2 cellular contexts compared by ENCODE assay signal in the genomic region with DNA sequence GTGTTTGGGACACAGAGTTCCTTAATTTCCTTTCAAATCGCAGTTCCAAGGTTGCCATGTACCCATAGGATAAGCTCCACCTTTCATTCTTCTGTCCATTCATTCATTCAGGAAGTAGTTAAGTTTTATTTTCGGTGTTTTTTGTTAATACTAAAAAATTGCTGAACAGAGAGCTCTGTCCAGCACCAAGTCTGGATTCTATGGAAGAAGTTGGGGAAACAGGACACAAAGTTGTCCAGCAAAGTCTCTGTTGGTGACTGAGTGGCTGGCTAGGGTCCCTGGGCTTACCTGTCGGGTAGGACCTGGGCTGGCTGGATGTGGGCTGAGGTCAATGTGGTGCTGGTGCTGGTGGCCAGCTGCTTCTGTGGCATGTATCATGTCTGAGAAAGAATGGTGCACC.
TF ChIP-seq lines count a peak whose summit lies in the region.

No MANE protein-coding gene starts in this region.

TF ChIP-seq in SK-N-SH, 30 proteins besides CTCF, POLR2A, EP300 and RAD21:
- TF ChIP-seq, protein P1, sequence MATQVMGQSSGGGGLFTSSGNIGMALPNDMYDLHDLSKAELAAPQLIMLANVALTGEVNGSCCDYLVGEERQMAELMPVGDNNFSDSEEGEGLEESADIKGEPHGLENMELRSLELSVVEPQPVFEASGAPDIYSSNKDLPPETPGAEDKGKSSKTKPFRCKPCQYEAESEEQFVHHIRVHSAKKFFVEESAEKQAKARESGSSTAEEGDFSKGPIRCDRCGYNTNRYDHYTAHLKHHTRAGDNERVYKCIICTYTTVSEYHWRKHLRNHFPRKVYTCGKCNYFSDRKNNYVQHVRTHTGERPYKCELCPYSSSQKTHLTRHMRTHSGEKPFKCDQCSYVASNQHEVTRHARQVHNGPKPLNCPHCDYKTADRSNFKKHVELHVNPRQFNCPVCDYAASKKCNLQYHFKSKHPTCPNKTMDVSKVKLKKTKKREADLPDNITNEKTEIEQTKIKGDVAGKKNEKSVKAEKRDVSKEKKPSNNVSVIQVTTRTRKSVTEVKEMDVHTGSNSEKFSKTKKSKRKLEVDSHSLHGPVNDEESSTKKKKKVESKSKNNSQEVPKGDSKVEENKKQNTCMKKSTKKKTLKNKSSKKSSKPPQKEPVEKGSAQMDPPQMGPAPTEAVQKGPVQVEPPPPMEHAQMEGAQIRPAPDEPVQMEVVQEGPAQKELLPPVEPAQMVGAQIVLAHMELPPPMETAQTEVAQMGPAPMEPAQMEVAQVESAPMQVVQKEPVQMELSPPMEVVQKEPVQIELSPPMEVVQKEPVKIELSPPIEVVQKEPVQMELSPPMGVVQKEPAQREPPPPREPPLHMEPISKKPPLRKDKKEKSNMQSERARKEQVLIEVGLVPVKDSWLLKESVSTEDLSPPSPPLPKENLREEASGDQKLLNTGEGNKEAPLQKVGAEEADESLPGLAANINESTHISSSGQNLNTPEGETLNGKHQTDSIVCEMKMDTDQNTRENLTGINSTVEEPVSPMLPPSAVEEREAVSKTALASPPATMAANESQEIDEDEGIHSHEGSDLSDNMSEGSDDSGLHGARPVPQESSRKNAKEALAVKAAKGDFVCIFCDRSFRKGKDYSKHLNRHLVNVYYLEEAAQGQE (IDR thresholded peaks at IDR 0.05; ENCODE audit: low read depth, low read length) = peak; percentile 85
- no peak for TF ChIP-seq NRF1 (IDR thresholded peaks at IDR 0.05; ENCODE audit: low read depth, low read length)

TF ChIP-seq in SK-N-SH treated with all-trans-retinoic acid at 6 μM for 48 hours, 23 proteins besides CTCF, POLR2A, EP300 and RAD21:
- TF ChIP-seq, protein P2, sequence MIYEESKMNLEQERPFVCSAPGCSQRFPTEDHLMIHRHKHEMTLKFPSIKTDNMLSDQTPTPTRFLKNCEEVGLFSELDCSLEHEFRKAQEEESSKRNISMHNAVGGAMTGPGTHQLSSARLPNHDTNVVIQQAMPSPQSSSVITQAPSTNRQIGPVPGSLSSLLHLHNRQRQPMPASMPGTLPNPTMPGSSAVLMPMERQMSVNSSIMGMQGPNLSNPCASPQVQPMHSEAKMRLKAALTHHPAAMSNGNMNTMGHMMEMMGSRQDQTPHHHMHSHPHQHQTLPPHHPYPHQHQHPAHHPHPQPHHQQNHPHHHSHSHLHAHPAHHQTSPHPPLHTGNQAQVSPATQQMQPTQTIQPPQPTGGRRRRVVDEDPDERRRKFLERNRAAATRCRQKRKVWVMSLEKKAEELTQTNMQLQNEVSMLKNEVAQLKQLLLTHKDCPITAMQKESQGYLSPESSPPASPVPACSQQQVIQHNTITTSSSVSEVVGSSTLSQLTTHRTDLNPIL (CRISPR knock-in tag; IDR thresholded peaks at IDR 0.05; ENCODE audit: low read depth) = no peak
- no peak for TF ChIP-seq OSR1 (CRISPR knock-in tag; IDR thresholded peaks at IDR 0.05)
- TF ChIP-seq ARNTL (CRISPR knock-in tag; IDR thresholded peaks at IDR 0.05; ENCODE audit: borderline replicate concordance, low read depth) = no peak
- no peak for TF ChIP-seq ZFP3 (CRISPR knock-in tag; IDR thresholded peaks at IDR 0.05)
- no peak for TF ChIP-seq SNAI2 (CRISPR knock-in tag; IDR thresholded peaks at IDR 0.05)
- no peak for TF ChIP-seq ZNF70 (CRISPR knock-in tag; IDR thresholded peaks at IDR 0.05)
- TF ChIP-seq, protein P3, sequence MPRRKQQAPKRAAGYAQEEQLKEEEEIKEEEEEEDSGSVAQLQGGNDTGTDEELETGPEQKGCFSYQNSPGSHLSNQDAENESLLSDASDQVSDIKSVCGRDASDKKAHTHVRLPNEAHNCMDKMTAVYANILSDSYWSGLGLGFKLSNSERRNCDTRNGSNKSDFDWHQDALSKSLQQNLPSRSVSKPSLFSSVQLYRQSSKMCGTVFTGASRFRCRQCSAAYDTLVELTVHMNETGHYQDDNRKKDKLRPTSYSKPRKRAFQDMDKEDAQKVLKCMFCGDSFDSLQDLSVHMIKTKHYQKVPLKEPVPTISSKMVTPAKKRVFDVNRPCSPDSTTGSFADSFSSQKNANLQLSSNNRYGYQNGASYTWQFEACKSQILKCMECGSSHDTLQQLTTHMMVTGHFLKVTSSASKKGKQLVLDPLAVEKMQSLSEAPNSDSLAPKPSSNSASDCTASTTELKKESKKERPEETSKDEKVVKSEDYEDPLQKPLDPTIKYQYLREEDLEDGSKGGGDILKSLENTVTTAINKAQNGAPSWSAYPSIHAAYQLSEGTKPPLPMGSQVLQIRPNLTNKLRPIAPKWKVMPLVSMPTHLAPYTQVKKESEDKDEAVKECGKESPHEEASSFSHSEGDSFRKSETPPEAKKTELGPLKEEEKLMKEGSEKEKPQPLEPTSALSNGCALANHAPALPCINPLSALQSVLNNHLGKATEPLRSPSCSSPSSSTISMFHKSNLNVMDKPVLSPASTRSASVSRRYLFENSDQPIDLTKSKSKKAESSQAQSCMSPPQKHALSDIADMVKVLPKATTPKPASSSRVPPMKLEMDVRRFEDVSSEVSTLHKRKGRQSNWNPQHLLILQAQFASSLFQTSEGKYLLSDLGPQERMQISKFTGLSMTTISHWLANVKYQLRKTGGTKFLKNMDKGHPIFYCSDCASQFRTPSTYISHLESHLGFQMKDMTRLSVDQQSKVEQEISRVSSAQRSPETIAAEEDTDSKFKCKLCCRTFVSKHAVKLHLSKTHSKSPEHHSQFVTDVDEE (CRISPR knock-in tag; IDR thresholded peaks at IDR 0.05) = no peak
- no peak for TF ChIP-seq RARB (CRISPR knock-in tag; IDR thresholded peaks at IDR 0.05)
- TF ChIP-seq ISL1 (CRISPR knock-in tag; IDR thresholded peaks at IDR 0.05) = no peak
- no peak for TF ChIP-seq ZNF565 (CRISPR knock-in tag; conservative IDR thresholded peaks at IDR 0.05; ENCODE audit: low read depth)
- TF ChIP-seq, protein P4, sequence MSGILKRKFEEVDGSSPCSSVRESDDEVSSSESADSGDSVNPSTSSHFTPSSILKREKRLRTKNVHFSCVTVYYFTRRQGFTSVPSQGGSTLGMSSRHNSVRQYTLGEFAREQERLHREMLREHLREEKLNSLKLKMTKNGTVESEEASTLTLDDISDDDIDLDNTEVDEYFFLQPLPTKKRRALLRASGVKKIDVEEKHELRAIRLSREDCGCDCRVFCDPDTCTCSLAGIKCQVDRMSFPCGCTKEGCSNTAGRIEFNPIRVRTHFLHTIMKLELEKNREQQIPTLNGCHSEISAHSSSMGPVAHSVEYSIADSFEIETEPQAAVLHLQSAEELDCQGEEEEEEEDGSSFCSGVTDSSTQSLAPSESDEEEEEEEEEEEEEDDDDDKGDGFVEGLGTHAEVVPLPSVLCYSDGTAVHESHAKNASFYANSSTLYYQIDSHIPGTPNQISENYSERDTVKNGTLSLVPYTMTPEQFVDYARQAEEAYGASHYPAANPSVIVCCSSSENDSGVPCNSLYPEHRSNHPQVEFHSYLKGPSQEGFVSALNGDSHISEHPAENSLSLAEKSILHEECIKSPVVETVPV (CRISPR knock-in tag; IDR thresholded peaks at IDR 0.05) = no peak
- TF ChIP-seq ZNF8 (CRISPR knock-in tag; IDR thresholded peaks at IDR 0.05) = no peak
- TF ChIP-seq GLIS3 (CRISPR knock-in tag; IDR thresholded peaks at IDR 0.05) = no peak
- TF ChIP-seq TCF4 (CRISPR knock-in tag; IDR thresholded peaks at IDR 0.05; ENCODE audit: borderline replicate concordance) = no peak
- TF ChIP-seq, protein P5, sequence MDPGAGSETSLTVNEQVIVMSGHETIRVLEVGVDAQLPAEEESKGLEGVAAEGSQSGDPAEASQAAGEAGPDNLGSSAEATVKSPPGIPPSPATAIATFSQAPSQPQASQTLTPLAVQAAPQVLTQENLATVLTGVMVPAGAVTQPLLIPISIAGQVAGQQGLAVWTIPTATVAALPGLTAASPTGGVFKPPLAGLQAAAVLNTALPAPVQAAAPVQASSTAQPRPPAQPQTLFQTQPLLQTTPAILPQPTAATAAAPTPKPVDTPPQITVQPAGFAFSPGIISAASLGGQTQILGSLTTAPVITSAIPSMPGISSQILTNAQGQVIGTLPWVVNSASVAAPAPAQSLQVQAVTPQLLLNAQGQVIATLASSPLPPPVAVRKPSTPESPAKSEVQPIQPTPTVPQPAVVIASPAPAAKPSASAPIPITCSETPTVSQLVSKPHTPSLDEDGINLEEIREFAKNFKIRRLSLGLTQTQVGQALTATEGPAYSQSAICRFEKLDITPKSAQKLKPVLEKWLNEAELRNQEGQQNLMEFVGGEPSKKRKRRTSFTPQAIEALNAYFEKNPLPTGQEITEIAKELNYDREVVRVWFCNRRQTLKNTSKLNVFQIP (CRISPR knock-in tag; IDR thresholded peaks at IDR 0.05; ENCODE audit: borderline replicate concordance, low read depth) = no peak
- TF ChIP-seq ESRRG (CRISPR knock-in tag; IDR thresholded peaks at IDR 0.05) = no peak
- no peak for TF ChIP-seq TOX (CRISPR knock-in tag; IDR thresholded peaks at IDR 0.05; ENCODE audit: borderline replicate concordance)
